8 cellular contexts compared by ENCODE assay signal in the genomic region with DNA sequence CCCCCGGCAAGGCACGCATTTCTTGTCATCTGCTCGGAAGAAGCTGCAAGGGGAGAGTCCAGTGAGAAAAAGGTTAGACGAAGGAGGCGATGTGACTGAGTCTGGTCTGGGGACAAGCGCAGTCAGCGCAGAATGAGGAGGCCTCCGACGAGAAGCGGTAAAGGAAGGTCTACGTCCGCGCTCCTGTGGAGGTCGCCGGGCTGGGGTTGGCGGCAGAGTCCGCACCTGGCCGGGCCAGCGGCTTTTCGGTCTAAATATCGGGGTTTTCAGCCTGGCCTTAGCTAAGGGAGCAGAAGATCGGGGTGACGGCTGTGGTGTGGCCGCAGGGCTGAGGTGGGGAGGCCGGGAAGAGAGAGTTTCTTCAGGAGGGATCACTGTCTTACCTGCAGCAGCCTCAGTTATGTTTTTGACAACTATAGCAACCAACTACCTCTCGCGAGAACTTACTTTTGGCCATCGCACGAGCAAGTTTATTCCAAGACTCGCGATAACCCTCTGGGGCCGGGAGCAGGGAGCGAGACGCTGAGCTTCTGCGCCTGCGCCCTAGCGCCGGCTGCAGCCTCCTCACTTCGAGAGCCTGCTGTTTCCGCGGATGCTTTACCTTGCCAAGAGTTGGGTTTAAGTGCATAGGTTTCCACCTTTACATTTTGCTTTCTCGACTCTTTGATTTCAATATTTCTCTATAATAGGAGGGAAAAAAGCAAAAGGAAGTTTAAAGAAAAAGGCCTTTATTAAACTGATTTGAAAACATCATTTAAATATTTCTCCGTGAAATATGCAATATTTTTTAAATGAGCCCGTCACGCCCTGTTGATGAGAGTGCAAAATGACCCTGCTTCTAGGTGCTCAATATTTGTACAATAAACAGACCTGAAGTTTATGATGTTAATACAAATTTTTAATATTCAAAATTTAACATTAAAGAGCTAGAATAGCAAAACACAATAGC. TPM values are rescaled to one million over a fixed set of nuclear protein-coding genes. Genes with fewer than 3 reads are reported as not detected.
A peak's percentile ranks its signal among the peaks of the same experiment; 100 is the strongest.
DNase-seq lines count a peak whose midpoint lies in the region; ATAC-seq, FAIRE-seq and TF ChIP-seq lines count a peak whose summit lies in the region.

CFAP70 (minus strand) TSS at position 534 of the 949 bp plus-strand sequence. CDS start 4,068 bp downstream, outside the sequence.

- no peak for TF ChIP-seq CTCF in type B pancreatic cell (conservative IDR thresholded peaks at IDR 0.05)

- ATAC-seq in HG02798 (IDR thresholded peaks at IDR 0.05; ENCODE audit: poor library complexity, unreplicated experiment) (peak; percentile 91), left cardiac atrium (peak; percentile 96 to 98)

- no peaks in the 10 kb centered on the region for H3K4me1 Mint-ChIP-seq in type B pancreatic cell (ENCODE audit: unreplicated experiment)

- H3K27ac Mint-ChIP-seq in type B pancreatic cell, result peak within 1 kb of the TSS; percentile 98

- peak; percentile 99 for FAIRE-seq in GM12891 (lab: Jason Lieb, UNC)

- peaks cover 20% of the 10 kb centered on the region for H3K27me3 Mint-ChIP-seq in type B pancreatic cell

- peaks cover 6% of the 10 kb centered on the region for H3K9me3 Mint-ChIP-seq in type B pancreatic cell

- H3K36me3 Mint-ChIP-seq in type B pancreatic cell, result peaks cover 5% of the 10 kb centered on the region

- peak; percentile 83 for DNase-seq in GM12891 (ENCODE audit: insufficient read length, low spot score)
- peak; percentile 98 for DNase-seq in NCI-H1436 (lab: John Stamatoyannopoulos, UW)
- DNase-seq in T follicular helper cell (ENCODE audit: low read depth), result peak; percentile 91
- DNase-seq in amniotic epithelial cell (ENCODE audit: low read depth), result peak; percentile 93
- peak; percentile 93 for DNase-seq in left cardiac atrium
- peak; percentile 91 for DNase-seq in pons (ENCODE audit: low spot score)
- DNase-seq in type B pancreatic cell (ENCODE audit: extremely low spot score, unreplicated experiment), result peak; percentile 94

- TF ChIP-seq POLR2A in GM12891 (IDR thresholded peaks at IDR 0.05; ENCODE audit: low read depth, low read length), result peak; percentile 71

- H3K4me3 Mint-ChIP-seq in type B pancreatic cell, result peak within 1 kb of the TSS; percentile 99

- intact Hi-C loops in left cardiac atrium (cut with DNase I), result no loop called here

TF ChIP-seq in GM12891, 5 proteins besides CTCF, POLR2A, EP300 and RAD21:
- no peak for TF ChIP-seq SPI1 (IDR thresholded peaks at IDR 0.05; ENCODE audit: low read depth, low read length)
- TF ChIP-seq POLR2AphosphoS5 (IDR thresholded peaks at IDR 0.05; ENCODE audit: low read depth, low read length), result peak; percentile 51; the same call in 1 of the 2 replicates
- no peak for TF ChIP-seq POU2F2 (IDR thresholded peaks at IDR 0.05; ENCODE audit: low read depth, low read length)
- TF ChIP-seq TAF1 (IDR thresholded peaks at IDR 0.05; ENCODE audit: low read depth, low read length), result no peak; the same call in 1 of the 2 replicates
- TF ChIP-seq PAX5 (IDR thresholded peaks at IDR 0.05; ENCODE audit: insufficient read depth, low read length, severe bottlenecking), result peak; percentile 90

RNA-seq across cellular contexts. Expression of gene CFAP70, which starts in this region (rescaled TPM):
- polyA plus RNA-seq in GM12891 (2012; ENCODE audit: low read depth, missing spikeins), result 0.94 TPM
- 1 to 10 TPM; 1.5 to 1.7 TPM for total RNA-seq in left cardiac atrium
- total RNA-seq in type B pancreatic cell (ENCODE audit: low replicate concordance), result 4.9 and 9.7 TPM in 2 replicates

Comparison
In these comparisons a context has a peak if more than half of its experiments do, and no peak if none do; other contexts are left out.
1. Peak in every context shown above with its lines: DNase-seq and ATAC-seq.